ENCODE assay signal across 12 cellular contexts in genomic region chr7:20438665-20439376, GRCh38.
DNase-seq lines count a peak whose midpoint lies in the region; ATAC-seq, FAIRE-seq and TF ChIP-seq lines count a peak whose summit lies in the region.
"Had no signal": no experiment of that assay in that cellular context is flagged by ENCODE, and none has a peak within 500 bp of the region (broad histone marks: within the 10 kb centered on the region; RNA-seq: fewer than 3 reads in every experiment).

No MANE protein-coding gene starts in this region.

- CTCF ChIA-PET in GM10248 (lab: Yijun Ruan, JAX) (interaction anchor here (1.7 to 1.8 kb wide), 2 partner anchors 12 to 687 kb away, joined by 4 to 5 read pairs; no protein-coding TSS in a partner anchor), PC-9 (lab: Charles Lee) (interaction anchor here (0.7 kb wide), 1 partner anchor 691 kb away, joined by 6 read pairs; no protein-coding TSS in a partner anchor)

- H4K20me1 ChIP-seq in PC-9 (ENCODE audit: insufficient read depth), result no peaks in the 10 kb centered on the region

- FAIRE-seq in H54 (lab: Jason Lieb, UNC), result no peak

- no peaks in the 10 kb centered on the region for H3K79me2 ChIP-seq in PC-9 (ENCODE audit: low read depth)

- no peaks in the 10 kb centered on the region for H3K9me2 ChIP-seq in PC-9 (ENCODE audit: insufficient read depth)

- no peak overlapping the region for H2AFZ ChIP-seq in PC-9

- H3K9me3 ChIP-seq in body of pancreas (no peaks in the 10 kb centered on the region), PC-9 (ENCODE audit: insufficient read depth, low read depth) (0 out of 2 replicates have a peak, but pooled peaks cover 3% of the 10 kb centered on the region)
- H3K9me3 ChIP-seq: heart left ventricle had no signal

- TF ChIP-seq CTCF in GM10248 (IDR thresholded peaks at IDR 0.05; ENCODE audit: control extremely low read depth, extremely low read depth, low read depth, missing control alignments) (no peak), body of pancreas (IDR thresholded peaks at IDR 0.05) (no peak), PC-9 (conservative IDR thresholded peaks at IDR 0.05) (no peak)

- no peak overlapping the region for H3K27ac ChIP-seq in body of pancreas
- H3K27ac ChIP-seq in PC-9, result no peak overlapping the region
- H3K27ac ChIP-seq: heart left ventricle, HL-60 had no signal

- BruUV-seq in PC-9 (replicated peaks; lab: Mats Ljungman, UMichigan), result no TSS peak

- H3F3A ChIP-seq in PC-9 (ENCODE audit: insufficient read depth, low read depth), result no peaks in the 10 kb centered on the region

- 55 to 60% methylated on average over 7 of the region's 7 CpGs for WGBS in body of pancreas, 2 donors

- TF ChIP-seq POLR2A in H54 (IDR thresholded peaks at IDR 0.05; ENCODE audit: low read depth, low read length) (no peak), body of pancreas (IDR thresholded peaks at IDR 0.05) (no peak)

- DNase-seq in GM10248 (ENCODE audit: extremely low spot score), result peak; percentile 32
- DNase-seq in OCI-M1 (lab: John Stamatoyannopoulos, UW), result peak; percentile 52
- DNase-seq in H54 (ENCODE audit: insufficient read length, low spot score), result no peak
- DNase-seq in body of pancreas, result no peak
- no peak for DNase-seq in activated CD8-positive, alpha-beta memory T cell treated with anti-CD3 and anti-CD28 coated beads, Interleukin-2, amount 50 U/mL, for 4 hours
- DNase-seq in PC-9, result no peak
- DNase-seq: activated CD8-positive, alpha-beta T cell treated with anti-CD3 and anti-CD28 coated beads, Interleukin-2, amount 10 ng/mL, durations not matched to agents 7 days and 5 days; heart left ventricle; NCI-H524 had no signal

- H3K4me1 ChIP-seq in body of pancreas, result peaks cover 5% of the 10 kb centered on the region
- 0 out of 2 replicates have a peak, but pooled peaks cover 5% of the 10 kb centered on the region for H3K4me1 ChIP-seq in PC-9 (replicated peaks; ENCODE audit: insufficient read depth)

- H3K4me2 ChIP-seq in PC-9, result no peak overlapping the region

- H3K4me3 ChIP-seq in body of pancreas (no peak overlapping the region), PC-9 (no peak overlapping the region)
- H3K4me3 ChIP-seq: heart left ventricle had no signal

- POLR2A ChIA-PET in GM10248 (lab: Yijun Ruan, JAX), result no interaction called here
- POLR2A ChIA-PET in PC-9 (lab: Charles Lee; ENCODE audit: unreplicated experiment), result no interaction called here

- peak; percentile 91 for ATAC-seq in GM19468 (IDR thresholded peaks at IDR 0.05; ENCODE audit: extremely low read depth, unreplicated experiment)
- peak; percentile 82 for ATAC-seq in HG03095 (IDR thresholded peaks at IDR 0.05; ENCODE audit: unreplicated experiment)
- no peak for ATAC-seq in body of pancreas
- ATAC-seq: activated CD8-positive, alpha-beta T cell treated with anti-CD3 and anti-CD28 coated beads, Interleukin-2, amount 10 ng/mL, durations not matched to agents 7 days and 5 days; heart left ventricle had no signal

- intact Hi-C loops in body of pancreas (cut with DNase I), result no loop called here
- intact Hi-C loops in PC-9 (cut with micrococcal nuclease; ENCODE audit: unreplicated experiment), result no loop called here

- no peaks in the 10 kb centered on the region for H3K27me3 ChIP-seq in body of pancreas
- no peaks in the 10 kb centered on the region for H3K27me3 ChIP-seq in PC-9 (ENCODE audit: insufficient read depth, low read depth)

- H3K36me3 ChIP-seq in body of pancreas (replicated peaks in 1 of 2; ENCODE audit: insufficient read depth in 1 of 2, low read depth in 2 of 2), result no peaks in the 10 kb centered on the region
- H3K36me3 ChIP-seq in PC-9 (ENCODE audit: low read depth), result no peaks in the 10 kb centered on the region
- H3K36me3 ChIP-seq: heart left ventricle had no signal

Comparison
In these comparisons a context has a peak if more than half of its experiments do, and no peak if none do; other contexts are left out.
1. DNase-seq: peak in GM10248 (single experiment) and OCI-M1 (single experiment); none in H54 (single experiment), body of pancreas (0 of 4), activated CD8-positive, alpha-beta memory T cell treated with anti-CD3 and anti-CD28 coated beads, Interleukin-2, amount 50 U/mL, for 4 hours (single experiment) and PC-9 (0 of 2).